ENCODE assay signal across 11 cellular contexts in the genomic region with DNA sequence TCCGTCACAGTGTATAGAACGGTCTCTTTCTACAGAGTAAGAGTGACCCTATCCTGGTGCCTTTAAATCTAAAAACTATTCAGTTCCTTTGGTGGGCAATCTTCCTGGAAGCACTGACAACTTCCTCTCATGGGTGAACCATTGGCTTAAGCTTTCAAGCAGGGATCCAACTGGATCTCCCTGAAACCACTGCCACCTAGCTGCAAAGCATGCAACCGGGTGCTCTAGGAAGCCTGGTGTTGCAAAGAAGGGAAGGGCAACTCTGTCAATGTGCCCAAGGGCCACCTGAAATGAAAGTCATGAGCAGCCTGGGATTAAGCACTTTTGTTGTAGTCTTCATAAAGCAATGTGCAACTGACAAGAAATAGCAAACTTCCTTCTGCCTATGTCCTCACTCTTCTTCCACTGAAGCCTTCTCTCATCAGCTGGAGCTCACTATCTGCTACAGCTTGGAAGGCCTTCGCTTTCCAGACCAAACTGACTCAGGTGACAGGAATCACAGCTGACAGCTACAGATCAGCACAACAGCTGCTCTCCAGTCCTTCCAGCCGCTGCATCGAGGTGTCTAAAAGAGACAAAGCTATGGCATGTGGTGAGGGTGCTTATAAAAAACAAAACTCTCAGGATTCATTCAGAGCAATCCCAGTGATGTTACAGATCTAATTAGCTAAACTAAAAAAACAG. TPM values are rescaled to one million over a fixed set of nuclear protein-coding genes. Genes with fewer than 3 reads are reported as not detected.
DNase-seq lines count a peak whose midpoint lies in the region; ATAC-seq and TF ChIP-seq lines count a peak whose summit lies in the region.
"Had no signal": no experiment of that assay in that cellular context is flagged by ENCODE, and none has a peak within 500 bp of the region (broad histone marks: within the 10 kb centered on the region; RNA-seq: fewer than 3 reads in every experiment).

No MANE protein-coding gene starts in this region.

- peak; percentile 10 for DNase-seq in activated CD4-positive, alpha-beta T cell treated with anti-CD3 and anti-CD28 coated beads, Interleukin-2, amount 10 ng/mL, durations not matched to agents 7 days and 5 days
- DNase-seq in activated CD4-positive, alpha-beta T cell treated with anti-CD3 and anti-CD28 coated beads, Interleukin-2, amount 50 U/mL, for 1 hour = no peak
- DNase-seq in SW480 (ENCODE audit: low spot score) (peak; percentile 10), heart right ventricle (peak in 1 of 2 donors; percentile 31), thoracic aorta (ENCODE audit: low spot score) (no peak), NAMALWA (ENCODE audit: low spot score) (no peak)
- DNase-seq: activated naive CD8-positive, alpha-beta T cell treated with anti-CD3 and anti-CD28 coated beads, Interleukin-2, amount 10 ng/mL, durations not matched to agents 7 days and 5 days; CD4-positive, alpha-beta memory T cell had no signal

- intact Hi-C loops in heart right ventricle (cut with DNase I) = loop anchor here in 5 of 10 donors (10.0 kb wide), 2 partner anchors 95 to 475 kb away; no protein-coding TSS in a partner anchor

- POLR2A ChIA-PET in activated CD4-positive, alpha-beta T cell treated with anti-CD3 and anti-CD28 coated beads, Interleukin-2, amount 10 ng/mL, durations not matched to agents 7 days and 5 days (lab: Charles Lee) = no interaction called here

- H3K36me3 Mint-ChIP-seq in activated CD4-positive, alpha-beta T cell treated with anti-CD3 and anti-CD28 coated beads, Interleukin-2, amount 10 ng/mL, durations not matched to agents 7 days and 5 days (ENCODE audit: low read depth) = peaks cover 7% of the 10 kb centered on the region

- H3K27ac Mint-ChIP-seq in activated CD4-positive, alpha-beta T cell treated with anti-CD3 and anti-CD28 coated beads, Interleukin-2, amount 10 ng/mL, durations not matched to agents 7 days and 5 days = no peak overlapping the region
- H3K27ac Mint-ChIP-seq: activated naive CD8-positive, alpha-beta T cell treated with anti-CD3 and anti-CD28 coated beads, Interleukin-2, amount 10 ng/mL, durations not matched to agents 7 days and 5 days; mesothelial cell of epicardium had no signal

- H3K9me3 ChIP-seq in heart right ventricle (no peaks in the 10 kb centered on the region), thoracic aorta (no peaks in the 10 kb centered on the region)

- H3K9me3 Mint-ChIP-seq in activated CD4-positive, alpha-beta T cell treated with anti-CD3 and anti-CD28 coated beads, Interleukin-2, amount 10 ng/mL, durations not matched to agents 7 days and 5 days = no peaks in the 10 kb centered on the region
- H3K9me3 Mint-ChIP-seq: activated naive CD8-positive, alpha-beta T cell treated with anti-CD3 and anti-CD28 coated beads, Interleukin-2, amount 10 ng/mL, durations not matched to agents 7 days and 5 days; CD4-positive, alpha-beta memory T cell; mesothelial cell of epicardium had no signal

- H3K4me1 ChIP-seq in heart right ventricle (peaks cover 0 to 34% (median 21%) of the 10 kb centered on the region in 9 donors), thoracic aorta (ENCODE audit: control insufficient read depth in 1 of 2, low read depth in 2 of 2) (no peaks in the 10 kb centered on the region)

- H3K27me3 Mint-ChIP-seq in activated CD4-positive, alpha-beta T cell treated with anti-CD3 and anti-CD28 coated beads, Interleukin-2, amount 10 ng/mL, durations not matched to agents 7 days and 5 days = no peaks in the 10 kb centered on the region
- H3K27me3 Mint-ChIP-seq: activated naive CD8-positive, alpha-beta T cell treated with anti-CD3 and anti-CD28 coated beads, Interleukin-2, amount 10 ng/mL, durations not matched to agents 7 days and 5 days; CD4-positive, alpha-beta memory T cell had no signal

- H3K27ac ChIP-seq in heart right ventricle (peak overlapping the region in 3 of 10 donors; percentile 24 to 68 (median 65)), thoracic aorta (no peak overlapping the region)

- H3K36me3 ChIP-seq in heart right ventricle (peaks cover 0 to 100% (median 6%) of the 10 kb centered on the region in 9 donors), thoracic aorta (peaks cover 52% of the 10 kb centered on the region)

- H3K4me3 Mint-ChIP-seq in activated CD4-positive, alpha-beta T cell treated with anti-CD3 and anti-CD28 coated beads, Interleukin-2, amount 10 ng/mL, durations not matched to agents 7 days and 5 days = no peak overlapping the region
- H3K4me3 Mint-ChIP-seq: activated naive CD8-positive, alpha-beta T cell treated with anti-CD3 and anti-CD28 coated beads, Interleukin-2, amount 10 ng/mL, durations not matched to agents 7 days and 5 days; CD4-positive, alpha-beta memory T cell; mesothelial cell of epicardium had no signal

- peak in 8 of 9 donors; percentile 14 to 67 (median 52) for TF ChIP-seq CTCF in heart right ventricle (IDR thresholded peaks at IDR 0.05)
- peak; percentile 8 for TF ChIP-seq CTCF in thoracic aorta (IDR thresholded peaks at IDR 0.05)

- WGBS in heart right ventricle, 2 donors = 57 to 66% methylated on average over 6 of the region's 6 CpGs

- CTCF ChIA-PET in activated CD4-positive, alpha-beta T cell treated with anti-CD3 and anti-CD28 coated beads, Interleukin-2, amount 10 ng/mL, durations not matched to agents 7 days and 5 days (lab: Charles Lee) = interaction anchor here (0.9 to 1.1 kb wide), 2 partner anchors 8 to 96 kb away, joined by 3 to 4 read pairs; no protein-coding TSS in a partner anchor

- peak in 7 of 8 donors; percentile 56 to 77 (median 67) for ATAC-seq in heart right ventricle
- ATAC-seq in thoracic aorta (ENCODE audit: insufficient number of reproducible peaks, low FRiP score, low read depth) = no peak
- ATAC-seq in HG03139 (IDR thresholded peaks at IDR 0.05; ENCODE audit: unreplicated experiment) = no peak
- ATAC-seq in HG02885 (IDR thresholded peaks at IDR 0.05; ENCODE audit: poor library complexity, unreplicated experiment) = no peak

- no peak overlapping the region for H3K4me3 ChIP-seq in heart right ventricle
- H3K4me3 ChIP-seq in thoracic aorta = no peak overlapping the region

- H3K4me1 Mint-ChIP-seq in activated CD4-positive, alpha-beta T cell treated with anti-CD3 and anti-CD28 coated beads, Interleukin-2, amount 10 ng/mL, durations not matched to agents 7 days and 5 days = no peaks in the 10 kb centered on the region

- H3K27me3 ChIP-seq in heart right ventricle = no peaks in the 10 kb centered on the region
- no peaks in the 10 kb centered on the region for H3K27me3 ChIP-seq in thoracic aorta (replicated peaks; ENCODE audit: insufficient read depth)

RNA-seq across cellular contexts. Expression of gene SETD7, which starts 46.1 kb away (rescaled TPM):
- 1 to 10 TPM; 5.8 to 6.7 TPM for total RNA-seq in activated CD4-positive, alpha-beta T cell treated with anti-CD3 and anti-CD28 coated beads, Interleukin-2, amount 10 ng/mL, durations not matched to agents 7 days and 5 days
- 10 to 100 TPM; 41.0 to 79.2 (median 57.8) TPM for total RNA-seq in heart right ventricle
- 10 to 100 TPM; 12.0 to 13.5 TPM for polyA plus RNA-seq in heart right ventricle
- total RNA-seq in thoracic aorta = 100 to 1,000 TPM in 1 of 2 donors, 10 to 100 TPM in 1; 74.7 to 101 TPM

RNA-seq across cellular contexts. Expression of gene RAB33B, which starts 55.9 kb away (rescaled TPM):
- total RNA-seq in activated CD4-positive, alpha-beta T cell treated with anti-CD3 and anti-CD28 coated beads, Interleukin-2, amount 10 ng/mL, durations not matched to agents 7 days and 5 days = 1 to 10 TPM; 7.3 TPM
- total RNA-seq in heart right ventricle (1 to 10 TPM; 5.6 to 7.5 (median 6.8) TPM), thoracic aorta (10 to 100 TPM in 1 of 2 donors, 1 to 10 TPM in 1; 8.7 to 14.2 TPM)
- 1 to 10 TPM; 2.4 to 5.9 TPM for polyA plus RNA-seq in heart right ventricle

Comparison
In these comparisons a context has a peak if more than half of its experiments do, and no peak if none do; other contexts are left out.
1. DNase-seq: peak in activated CD4-positive, alpha-beta T cell treated with anti-CD3 and anti-CD28 coated beads, Interleukin-2, amount 10 ng/mL, durations not matched to agents 7 days and 5 days (single experiment) and SW480 (single experiment); none in activated CD4-positive, alpha-beta T cell treated with anti-CD3 and anti-CD28 coated beads, Interleukin-2, amount 50 U/mL, for 1 hour (single experiment), thoracic aorta (single experiment) and NAMALWA (single experiment).
2. ATAC-seq: peak in heart right ventricle (7 of 8); none in thoracic aorta (single experiment), HG03139 (single experiment) and HG02885 (single experiment).
3. RNA of gene SETD7, which starts 46.1 kb away (total RNA-seq): 74.7 to 101 TPM in thoracic aorta and 41.0 to 79.2 TPM in heart right ventricle; 5.8 to 6.7 TPM in activated CD4-positive, alpha-beta T cell treated with anti-CD3 and anti-CD28 coated beads, Interleukin-2, amount 10 ng/mL, durations not matched to agents 7 days and 5 days; every median in the first group is over 4 times any median in the second.